ENCODE assay signal across 13 cellular contexts in the genomic region with DNA sequence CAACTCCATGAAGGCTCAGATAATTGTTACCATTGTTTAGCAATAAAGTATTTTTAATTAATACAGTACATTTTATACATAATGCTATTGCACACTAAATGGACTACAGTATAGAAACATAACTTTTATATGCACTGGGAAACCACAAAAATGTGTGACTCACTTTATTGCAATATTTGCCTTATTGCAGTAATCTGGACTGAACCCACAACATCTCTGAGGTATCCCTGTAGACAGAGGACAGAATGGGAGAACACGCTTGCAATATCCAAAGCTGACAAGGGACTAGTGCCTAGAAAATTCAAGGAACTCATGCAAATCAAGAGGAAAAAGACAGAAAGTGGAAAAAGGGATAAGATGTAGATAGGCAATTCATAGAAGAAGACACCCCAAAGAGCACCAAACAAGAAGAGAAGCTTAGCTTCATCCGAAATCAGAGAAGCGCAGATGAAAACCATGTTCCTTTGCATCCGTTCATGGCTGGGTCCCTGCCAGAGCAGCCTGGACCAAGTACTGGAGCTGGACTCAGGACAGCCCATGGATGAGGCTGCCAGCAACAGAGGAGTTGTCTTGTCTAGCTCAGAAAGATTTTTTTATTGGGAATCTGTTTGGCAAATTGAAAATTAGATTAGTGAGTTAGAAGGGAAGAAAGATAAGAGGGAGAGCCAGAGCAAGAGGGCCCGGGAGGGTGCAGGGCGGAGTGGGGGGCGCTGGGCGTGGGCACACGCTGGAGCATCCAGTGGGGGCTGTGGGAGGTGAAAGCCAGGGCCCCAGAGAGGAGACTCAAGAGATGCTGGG. TPM values are rescaled to one million over a fixed set of nuclear protein-coding genes. Genes with fewer than 3 reads are reported as not detected.
DNase-seq lines count a peak whose midpoint lies in the region; ATAC-seq and TF ChIP-seq lines count a peak whose summit lies in the region.
"Had no signal": no experiment of that assay in that cellular context is flagged by ENCODE, and none has a peak within 500 bp of the region (broad histone marks: within the 10 kb centered on the region; RNA-seq: fewer than 3 reads in every experiment).

No MANE protein-coding gene starts in this region.

- no peaks in the 10 kb centered on the region for H3K36me3 ChIP-seq in transverse colon
- H3K36me3 ChIP-seq: thoracic aorta had no signal

- TF ChIP-seq POLR2A in transverse colon (IDR thresholded peaks at IDR 0.05): no peak

- in situ Hi-C loops in transverse colon (cut with MboI; ENCODE audit: low pct_ligation_motif_present in 1 of 4, low pct_unique_long_range_greater_than_20kb in 1 of 4, low sequenced_read_pairs in 3 of 4): loop anchor here in 2 of 4 donors (25.0 kb wide), 1 partner anchor 153 kb away; no protein-coding TSS in a partner anchor

- no peak for TF ChIP-seq EP300 in transverse colon (IDR thresholded peaks at IDR 0.05; ENCODE audit: low read depth)

- no peak for ATAC-seq in HG03457 (IDR thresholded peaks at IDR 0.05; ENCODE audit: unreplicated experiment)
- ATAC-seq in HG02938 (IDR thresholded peaks at IDR 0.05; ENCODE audit: unreplicated experiment): no peak

- intact Hi-C loops in posterior vena cava (cut with DNase I): no loop called here
- intact Hi-C loops in transverse colon (cut with DNase I; ENCODE audit: low total_unique reads): no loop called here

- H3K9me3 ChIP-seq in transverse colon: no peaks in the 10 kb centered on the region
- H3K9me3 ChIP-seq: thoracic aorta had no signal

- 65 to 74% methylated on average over 9 of the region's 9 CpGs for WGBS in transverse colon (ENCODE audit: low coverage in 1 of 2), 2 donors

- DNase-seq in EL: peak; percentile 80
- peak; percentile 64 for DNase-seq in MV-4-11 (lab: John Stamatoyannopoulos, UW)
- DNase-seq in cerebellar cortex (ENCODE audit: low spot score): peak; percentile 10
- peak; percentile 89 for DNase-seq in posterior vena cava (ENCODE audit: low spot score)
- no peak for DNase-seq in transverse colon
- no peak for DNase-seq in NCI-H1930 (lab: John Stamatoyannopoulos, UW)
- DNase-seq: activated gamma-delta T cell; effector CD4-positive, alpha-beta T cell had no signal

- peaks cover 0 to 9% (median 4%) of the 10 kb centered on the region in 4 donors for H3K4me1 ChIP-seq in transverse colon

- peak overlapping the region in 1 of 4 donors; percentile 5 for H3K27ac ChIP-seq in transverse colon
- H3K27ac ChIP-seq: thoracic aorta had no signal

- H3K27me3 ChIP-seq in transverse colon: no peaks in the 10 kb centered on the region

- H3K4me3 ChIP-seq in transverse colon: no peak overlapping the region
- H3K4me3 ChIP-seq: thoracic aorta had no signal

- TF ChIP-seq CTCF in transverse colon (IDR thresholded peaks at IDR 0.05): no peak

RNA-seq across cellular contexts. Expression of a gene that starts 16.0 kb away (rescaled TPM):
- not detected for total RNA-seq in posterior vena cava
- not detected for total RNA-seq in transverse colon
- total RNA-seq: neural crest cell, thoracic aorta, WTC11 had no signal

Comparison
In these comparisons a context has a peak if more than half of its experiments do, and no peak if none do; other contexts are left out.
1. DNase-seq: peak in EL (single experiment), MV-4-11 (single experiment), cerebellar cortex (single experiment) and posterior vena cava (single experiment); none in transverse colon (single experiment) and NCI-H1930 (0 of 2).